Comparison of ENCODE assay signal across 27 cellular contexts in genomic region chr1:213977486-213977842, GRCh38. TPM values are rescaled to one million over a fixed set of nuclear protein-coding genes. Genes with fewer than 3 reads are reported as not detected.
A peak's percentile ranks its signal among the peaks of the same experiment; 100 is the strongest.
DNase-seq lines count a peak whose midpoint lies in the region; ATAC-seq and TF ChIP-seq lines count a peak whose summit lies in the region.
"Had no signal": no experiment of that assay in that cellular context is flagged by ENCODE, and none has a peak within 500 bp of the region (broad histone marks: within the 10 kb centered on the region; RNA-seq: fewer than 3 reads in every experiment).

No MANE protein-coding gene starts in this region.

- H3K27ac Mint-ChIP-seq in endodermal cell (no peak overlapping the region), endothelial cell (ENCODE audit: unreplicated experiment) (no peak overlapping the region)
- peak overlapping the region in 1 of 8 donors; percentile 35 for H3K27ac Mint-ChIP-seq in CD8-positive, alpha-beta memory T cell
- H3K27ac Mint-ChIP-seq: activated CD4-positive, alpha-beta memory T cell treated with anti-CD3 and anti-CD28 coated beads for 36 hours; mesothelial cell of epicardium; natural killer cell treated with Interleukin-12 subunit alpha and Interleukin-12 subunit beta and Interleukin-15 and Interleukin-18, amount 100 ng/mL, for 72 hours had no signal

- H3K27me3 ChIP-seq in endodermal cell (ENCODE audit: control insufficient read depth, insufficient read depth, low read length, poor library complexity, severe bottlenecking) (peaks cover 64% of the 10 kb centered on the region), right lobe of liver (no peaks in the 10 kb centered on the region)
- peaks cover 25% of the 10 kb centered on the region for H3K27me3 ChIP-seq in CD8-positive, alpha-beta memory T cell (ENCODE audit: insufficient read depth, low read length, poor library complexity, severe bottlenecking)

- H3K36me3 Mint-ChIP-seq in endodermal cell (ENCODE audit: low read depth) (no peaks in the 10 kb centered on the region), endothelial cell (ENCODE audit: low read depth, unreplicated experiment) (peaks cover 5% of the 10 kb centered on the region)
- no peaks in the 10 kb centered on the region for H3K36me3 Mint-ChIP-seq in CD8-positive, alpha-beta memory T cell
- H3K36me3 Mint-ChIP-seq: mesothelial cell of epicardium; natural killer cell treated with Interleukin-12 subunit alpha and Interleukin-12 subunit beta and Interleukin-15 and Interleukin-18, amount 100 ng/mL, for 72 hours had no signal

- POLR2A ChIA-PET in CD8-positive, alpha-beta memory T cell (lab: Charles Lee): no interaction called here

- H3K4me3 Mint-ChIP-seq in endodermal cell: peak overlapping the region; percentile 9
- no peak overlapping the region for H3K4me3 Mint-ChIP-seq in CD8-positive, alpha-beta memory T cell
- no peak overlapping the region for H3K4me3 Mint-ChIP-seq in endothelial cell (ENCODE audit: unreplicated experiment)
- H3K4me3 Mint-ChIP-seq: activated CD4-positive, alpha-beta memory T cell treated with anti-CD3 and anti-CD28 coated beads for 36 hours; central memory CD8-positive, alpha-beta T cell; mesothelial cell of epicardium; natural killer cell treated with Interleukin-12 subunit alpha and Interleukin-12 subunit beta and Interleukin-15 and Interleukin-18, amount 100 ng/mL, for 72 hours had no signal

- ATAC-seq in right lobe of liver: peak; percentile 74 to 80 (median 77)
- ATAC-seq: foreskin keratinocyte; HCT116; natural killer cell treated with Interleukin-12 subunit alpha and Interleukin-12 subunit beta and Interleukin-15 and Interleukin-18, amount 100 ng/mL, for 72 hours had no signal

- DNase-seq in COLO668 (lab: John Stamatoyannopoulos, UW; ENCODE audit: unreplicated experiment): peak; percentile 49
- peak; percentile 19 for DNase-seq in ELF-1 (ENCODE audit: low read depth, low spot score)
- peak; percentile 75 for DNase-seq in endodermal cell
- peak; percentile 72 to 89 (median 86) for DNase-seq in right lobe of liver
- no peak for DNase-seq in middle frontal gyrus (ENCODE audit: extremely low spot score, low spot score)
- DNase-seq in activated CD8-positive, alpha-beta memory T cell treated with anti-CD3 and anti-CD28 coated beads, Interleukin-2, amount 50 U/mL, for 48 hours: no peak
- DNase-seq in CD8-positive, alpha-beta memory T cell: no peak
- no peak for DNase-seq in endothelial cell (ENCODE audit: low spot score)
- DNase-seq: activated CD4-positive, alpha-beta memory T cell treated with anti-CD3 and anti-CD28 coated beads for 36 hours; activated CD4-positive, CD25-positive, alpha-beta regulatory T cell; activated naive CD4-positive, alpha-beta T cell treated with Interleukin-2 at 50 U/mL for 16 hours; amygdala; foreskin keratinocyte; KBM-7; kidney glomerular epithelial cell; MM.1S; NCI-H1436; NCI-H526; T1000; uterus had no signal

- H3K4me1 Mint-ChIP-seq in endodermal cell (peaks cover 43% of the 10 kb centered on the region), endothelial cell (ENCODE audit: unreplicated experiment) (peaks cover 50% of the 10 kb centered on the region)
- H3K4me1 Mint-ChIP-seq in CD8-positive, alpha-beta memory T cell: no peaks in the 10 kb centered on the region
- H3K4me1 Mint-ChIP-seq: central memory CD8-positive, alpha-beta T cell had no signal

- H3K9me3 ChIP-seq in endodermal cell (ENCODE audit: control insufficient read depth, low read length) (no peaks in the 10 kb centered on the region), right lobe of liver (no peaks in the 10 kb centered on the region)
- H3K9me3 ChIP-seq in CD8-positive, alpha-beta memory T cell (ENCODE audit: low read length): no peaks in the 10 kb centered on the region
- H3K9me3 ChIP-seq: suprapubic skin, uterus had no signal

- CTCF ChIA-PET in CD8-positive, alpha-beta memory T cell (lab: Charles Lee): no interaction called here

- H3K27me3 Mint-ChIP-seq in endodermal cell (ENCODE audit: insufficient read depth): peaks cover 81% of the 10 kb centered on the region
- H3K27me3 Mint-ChIP-seq in CD8-positive, alpha-beta memory T cell: peaks cover 42 to 48% of the 10 kb centered on the region in 2 donors
- H3K27me3 Mint-ChIP-seq in endothelial cell (ENCODE audit: unreplicated experiment): peaks cover 25% of the 10 kb centered on the region

- H3K4me3 ChIP-seq in endodermal cell (ENCODE audit: low read length) (peak overlapping the region; percentile 60), right lobe of liver (peak overlapping the region in 2 of 3 donors; percentile 5 to 11)
- H3K4me3 ChIP-seq in CD8-positive, alpha-beta memory T cell (ENCODE audit: low read length): no peak overlapping the region
- H3K4me3 ChIP-seq: suprapubic skin, uterus had no signal

- peaks cover 5% of the 10 kb centered on the region for H3K4me1 ChIP-seq in endodermal cell (ENCODE audit: control insufficient read depth, insufficient read depth, low read length)
- H3K4me1 ChIP-seq in right lobe of liver: peaks cover 0 to 50% (median 11%) of the 10 kb centered on the region in 4 donors
- H3K4me1 ChIP-seq in CD8-positive, alpha-beta memory T cell (ENCODE audit: insufficient read depth, low read length): no peaks in the 10 kb centered on the region
- H3K4me1 ChIP-seq: parathyroid adenoma had no signal

- no peak overlapping the region for H3K9ac ChIP-seq in endodermal cell (ENCODE audit: extremely low read depth, low read length, poor library complexity, severe bottlenecking)
- H3K9ac ChIP-seq: parathyroid adenoma had no signal

- intact Hi-C loops in right lobe of liver (cut with DNase I): no loop called here

- TF ChIP-seq CTCF in endodermal cell (conservative IDR thresholded peaks at IDR 0.05) (peak; percentile 15), right lobe of liver (IDR thresholded peaks at IDR 0.05) (peak in 1 of 4 donors; percentile 5), endothelial cell (IDR thresholded peaks at IDR 0.05; ENCODE audit: unreplicated experiment) (no peak)

- H3K27ac ChIP-seq in endodermal cell (ENCODE audit: low read depth, low read length) (no peak overlapping the region), right lobe of liver (peak overlapping the region; percentile 73 to 99 (median 81))
- no peak overlapping the region for H3K27ac ChIP-seq in CD8-positive, alpha-beta memory T cell (ENCODE audit: low read depth, low read length)
- H3K27ac ChIP-seq: C4-2B, foreskin keratinocyte, parathyroid adenoma, suprapubic skin, uterus had no signal

- H3K36me3 ChIP-seq in endodermal cell (ENCODE audit: control insufficient read depth, insufficient read depth, low read length) (no peaks in the 10 kb centered on the region), right lobe of liver (no peaks in the 10 kb centered on the region)
- H3K36me3 ChIP-seq in CD8-positive, alpha-beta memory T cell (ENCODE audit: insufficient read depth, low read length): no peaks in the 10 kb centered on the region
- H3K36me3 ChIP-seq: suprapubic skin, uterus had no signal

- WGBS in endodermal cell (ENCODE audit: insufficient coverage in 1 of 2, insufficient read length in 1 of 2), 2 experiments: 18 to 36% methylated on average over 4 to 7 of the region's 7 CpGs
- 13% methylated on average over 4 of the region's 7 CpGs for WGBS in right lobe of liver (ENCODE audit: insufficient coverage, low coverage, low lambda C conversion rate, missing lambda C conversion rate)

- peak; percentile 41 for TF ChIP-seq POLR2A in right lobe of liver (IDR thresholded peaks at IDR 0.05)

- no peaks in the 10 kb centered on the region for H3K9me3 Mint-ChIP-seq in endodermal cell
- H3K9me3 Mint-ChIP-seq in CD8-positive, alpha-beta memory T cell: peaks cover 0 to 32% (median 7%) of the 10 kb centered on the region in 5 donors
- H3K9me3 Mint-ChIP-seq in endothelial cell (ENCODE audit: unreplicated experiment): no peaks in the 10 kb centered on the region
- H3K9me3 Mint-ChIP-seq: activated CD4-positive, alpha-beta memory T cell treated with anti-CD3 and anti-CD28 coated beads for 36 hours; central memory CD8-positive, alpha-beta T cell; mesothelial cell of epicardium had no signal

RNA-seq across cellular contexts. Expression of gene PROX1, which starts 10.3 kb away (rescaled TPM):
- total RNA-seq in endodermal cell: 1 to 10 TPM; 1.5 to 3.9 TPM
- 6.0 TPM for polyA plus RNA-seq in endodermal cell (2013, experiment 1 of 2)
- 4.8 TPM for polyA plus RNA-seq in endodermal cell (2013, experiment 2 of 2)
- 100 to 1,000 TPM in 4 of 6 experiments, 10 to 100 TPM in 2; 79.6 to 186 (median 164) TPM for total RNA-seq in right lobe of liver
- not detected for total RNA-seq in CD8-positive, alpha-beta memory T cell
- polyA plus RNA-seq in CD8-positive, alpha-beta memory T cell: not detected
- total RNA-seq in endothelial cell (ENCODE audit: unreplicated experiment): 7.2 TPM
- total RNA-seq: natural killer cell treated with Interleukin-12 subunit alpha and Interleukin-12 subunit beta and Interleukin-15 and Interleukin-18, amount 100 ng/mL, for 72 hours had no signal

Comparison
In these comparisons a context has a peak if more than half of its experiments do, and no peak if none do; other contexts are left out.
1. DNase-seq: peak in COLO668 (single experiment), ELF-1 (single experiment), endodermal cell (single experiment) and right lobe of liver (3 of 3); none in middle frontal gyrus (single experiment), activated CD8-positive, alpha-beta memory T cell treated with anti-CD3 and anti-CD28 coated beads, Interleukin-2, amount 50 U/mL, for 48 hours (single experiment), CD8-positive, alpha-beta memory T cell (0 of 5) and endothelial cell (single experiment).
2. H3K27ac ChIP-seq: peak in right lobe of liver (3 of 3); none in endodermal cell (single experiment) and CD8-positive, alpha-beta memory T cell (single experiment).